Comparison of ENCODE assay signal across 10 cellular contexts in genomic region chr12:56637621-56638020, GRCh38. TPM values are rescaled to one million over a fixed set of nuclear protein-coding genes. Genes with fewer than 3 reads are reported as not detected.
DNase-seq lines count a peak whose midpoint lies in the region; ATAC-seq, FAIRE-seq and TF ChIP-seq lines count a peak whose summit lies in the region.
"Had no signal": no experiment of that assay in that cellular context is flagged by ENCODE, and none has a peak within 500 bp of the region (broad histone marks: within the 10 kb centered on the region; RNA-seq: fewer than 3 reads in every experiment).

No MANE protein-coding gene starts in this region.

- no peak for TF ChIP-seq POLR2A in A549 (IDR thresholded peaks at IDR 0.05; ENCODE audit: low read length)

- no peak for FAIRE-seq in A549 (lab: Jason Lieb, UNC)
- FAIRE-seq: bronchial epithelial cell had no signal

- H3K27ac ChIP-seq in A549 (peak overlapping the region; percentile 47 to 97; a peak in 5 of 6 replicates), KMS-11 (peak overlapping the region; percentile 53; the same call in 1 of the 2 replicates), caudate nucleus (ENCODE audit: low read depth, low read length) (peak overlapping the region; percentile 99)

- H3K9me3 ChIP-seq in A549, result no peaks in the 10 kb centered on the region
- H3K9me3 ChIP-seq: Caco-2 had no signal

- no peaks in the 10 kb centered on the region for H3K27me3 ChIP-seq in KMS-11 (ENCODE audit: insufficient read depth, low read depth)

- no peaks in the 10 kb centered on the region for H3K9me3 Mint-ChIP-seq in nephron progenitor cell

- H3K27ac Mint-ChIP-seq in nephron progenitor cell, result peak overlapping the region; percentile 99

- H2AFZ ChIP-seq in KMS-11 (ENCODE audit: low read depth), result no peak overlapping the region

- H3K4me3 ChIP-seq in A549 (no peak overlapping the region), KMS-11 (IDR thresholded peaks at IDR 0.05; ENCODE audit: insufficient read depth, low read depth, low read length) (no peak overlapping the region)

- CTCF ChIA-PET in A549 (lab: Yijun Ruan, JAX), result interaction anchor here (2.3 kb wide), 1 partner anchor 9 kb away, joined by 11 read pairs; no protein-coding TSS in a partner anchor

- peaks cover 61% of the 10 kb centered on the region for H3K79me2 ChIP-seq in KMS-11 (ENCODE audit: insufficient read depth, low read depth)

- ATAC-seq in A549 (no peak), GM19452 (IDR thresholded peaks at IDR 0.05; ENCODE audit: unreplicated experiment) (no peak), HG03432 (IDR thresholded peaks at IDR 0.05; ENCODE audit: unreplicated experiment) (no peak), GM19463 (IDR thresholded peaks at IDR 0.05; ENCODE audit: unreplicated experiment) (no peak)

- WGBS in A549 (ENCODE audit: missing lambda C conversion rate), result 46% methylated on average over 2 of the region's 2 CpGs

- H3K4me2 ChIP-seq in A549 (peak overlapping the region; percentile 97), KMS-11 (peak overlapping the region; percentile 92)

- peaks cover 57% of the 10 kb centered on the region for H3K4me1 Mint-ChIP-seq in nephron progenitor cell

- H3K4me3 Mint-ChIP-seq in nephron progenitor cell, result peak overlapping the region; percentile 20

- peaks cover 37% of the 10 kb centered on the region; the same call in 1 of the 2 replicates for H3K36me3 ChIP-seq in KMS-11 (ENCODE audit: insufficient read depth)

- TF ChIP-seq CTCF in A549 (IDR thresholded peaks at IDR 0.05) (no peak), KMS-11 (conservative IDR thresholded peaks at IDR 0.05; ENCODE audit: low read depth, low read length) (no peak), nephron progenitor cell (IDR thresholded peaks at IDR 0.05) (no peak)

- POLR2A ChIA-PET in A549 (lab: Yijun Ruan, JAX), result interaction anchor here (1.1 kb wide), 1 partner anchor 50 kb away, joined by 4 read pairs; the partner anchor contains the start of gene PTGES3

- H3K27me3 Mint-ChIP-seq in nephron progenitor cell (ENCODE audit: low read depth, poor library complexity), result peaks cover 5% of the 10 kb centered on the region

- H4K20me1 ChIP-seq in KMS-11 (ENCODE audit: insufficient read depth), result 0 out of 2 replicates have a peak, but pooled peaks cover 5% of the 10 kb centered on the region

- TF ChIP-seq RAD21 in A549 (conservative IDR thresholded peaks at IDR 0.05 in 1 of 2, IDR thresholded peaks at IDR 0.05 in 1 of 2), result no peak

- DNase-seq in A549 (ENCODE audit: low read depth in 1 of 2, low spot score in 1 of 2) (no peak), caudate nucleus (lab: John Stamatoyannopoulos, UW) (no peak), nephron progenitor cell (no peak), cerebellum (ENCODE audit: low spot score) (no peak)
- DNase-seq: Caco-2 had no signal

- no peak for TF ChIP-seq EP300 in A549 (IDR thresholded peaks at IDR 0.05)

- peaks cover 27% of the 10 kb centered on the region for H3K4me1 ChIP-seq in A549
- peaks cover 72% of the 10 kb centered on the region for H3K4me1 ChIP-seq in KMS-11 (ENCODE audit: low read depth, poor library complexity, severe bottlenecking)

- peak overlapping the region; percentile 2; the same call in 1 of the 2 replicates for H3K9ac ChIP-seq in KMS-11

- H3K36me3 Mint-ChIP-seq in nephron progenitor cell (ENCODE audit: low read depth), result peaks cover 43% of the 10 kb centered on the region

TF ChIP-seq in A549, 52 proteins besides CTCF, POLR2A, EP300 and RAD21:
- no peak for TF ChIP-seq MAZ (IDR thresholded peaks at IDR 0.05; ENCODE audit: borderline replicate concordance, low read depth, low read length)
- no peak for TF ChIP-seq RFX5 (IDR thresholded peaks at IDR 0.05)
- TF ChIP-seq NR3C1 (IDR thresholded peaks at IDR 0.05), result no peak

RNA-seq across cellular contexts. Expression of gene BAZ2A, which starts 7.5 kb away (rescaled TPM):
- polyA plus RNA-seq in A549 (2011; rRNA removed), result 59.4 and 103 TPM in 2 replicates
- polyA plus RNA-seq in A549 (2012; cell fraction: cytosol; rRNA removed), result 40.7 and 41.9 TPM in 2 replicates
- 82.9 and 85.0 TPM in 2 replicates for polyA plus RNA-seq in A549 (2012; cell fraction: nucleus; rRNA removed)
- polyA plus RNA-seq in A549 (2017; fragmentation: RNase III; extraction: RNeasy Plus Mini Kit Qiagen cat#74134 plus additional on column Dnase treatment), result 34.2 to 41.7 TPM (median 40.8 TPM) in 3 replicates
- polyA minus RNA-seq in A549 (2011; rRNA and poly(A)+ RNA removed), result 150 and 155 TPM in 2 replicates
- total RNA-seq in cerebellum, result 32.8 TPM

RNA-seq across cellular contexts. Expression of gene ATP5F1B, which starts 8.2 kb away (rescaled TPM):
- polyA plus RNA-seq in A549 (2011; rRNA removed) (1,500 and 1,639 TPM in 2 replicates), A549 (2017; fragmentation: RNase III; extraction: RNeasy Plus Mini Kit Qiagen cat#74134 plus additional on column Dnase treatment) (761 to 854 TPM (median 778 TPM) in 3 replicates)
- 1,279 and 1,537 TPM in 2 replicates for polyA plus RNA-seq in A549 (2012; cell fraction: cytosol; rRNA removed)
- 796 and 1,402 TPM in 2 replicates for polyA plus RNA-seq in A549 (2012; cell fraction: nucleus; rRNA removed)
- polyA minus RNA-seq in A549 (2011; rRNA and poly(A)+ RNA removed), result 1,473 and 1,903 TPM in 2 replicates
- 238 TPM for total RNA-seq in cerebellum

RNA-seq across cellular contexts. Expression of gene PTGES3, which starts 50.5 kb away (rescaled TPM):
- polyA plus RNA-seq in A549 (2011; rRNA removed) (211 and 272 TPM in 2 replicates), A549 (2017; fragmentation: RNase III; extraction: RNeasy Plus Mini Kit Qiagen cat#74134 plus additional on column Dnase treatment) (400 to 467 TPM (median 406 TPM) in 3 replicates)
- polyA plus RNA-seq in A549 (2012; cell fraction: cytosol; rRNA removed), result 105 and 133 TPM in 2 replicates
- polyA plus RNA-seq in A549 (2012; cell fraction: nucleus; rRNA removed), result 65.4 and 72.5 TPM in 2 replicates
- polyA minus RNA-seq in A549 (2011; rRNA and poly(A)+ RNA removed), result 40.5 and 51.6 TPM in 2 replicates
- total RNA-seq in cerebellum, result 69.1 TPM
